9 cellular contexts compared by ENCODE assay signal in the genomic region with DNA sequence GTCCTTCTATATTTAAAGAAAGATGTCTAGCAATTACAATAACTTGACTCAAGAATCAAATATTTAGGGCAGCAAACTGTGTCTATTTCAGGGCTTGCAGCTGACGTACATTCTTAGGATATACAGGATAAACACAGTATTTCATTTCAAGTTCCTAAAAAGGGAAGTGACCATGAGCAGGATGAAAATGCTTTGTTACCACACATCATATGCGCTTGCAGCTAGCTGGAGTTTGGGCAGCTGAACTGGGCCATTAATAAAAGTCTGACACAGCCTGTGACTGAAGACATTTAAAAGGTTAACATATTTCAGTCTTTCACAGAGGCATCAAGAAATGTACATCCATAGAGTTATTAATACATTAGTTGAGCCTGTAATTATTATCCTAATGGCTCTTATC.
DNase-seq lines count a peak whose midpoint lies in the region; ATAC-seq, FAIRE-seq and TF ChIP-seq lines count a peak whose summit lies in the region.
"Had no signal": no experiment of that assay in that cellular context is flagged by ENCODE, and none has a peak within 500 bp of the region (broad histone marks: within the 10 kb centered on the region; RNA-seq: fewer than 3 reads in every experiment).

No MANE protein-coding gene starts in this region.

- ATAC-seq in psoas muscle = peak; percentile 83 to 88 (median 86)
- ATAC-seq in GM19023 (IDR thresholded peaks at IDR 0.05; ENCODE audit: unreplicated experiment) = no peak

- WGBS in psoas muscle, 3 donors = 16 to 31% (median 24%) methylated on average over 2 of the region's 2 CpGs

- intact Hi-C loops in psoas muscle (cut with DNase I) = no loop called here

- no peak for TF ChIP-seq CTCF in psoas muscle (IDR thresholded peaks at IDR 0.05)

- H3K27me3 ChIP-seq in psoas muscle (ENCODE audit: insufficient read depth in 3 of 3, low read length in 2 of 3) = no peaks in the 10 kb centered on the region

- no peak for TF ChIP-seq POLR2A in GM12892 (IDR thresholded peaks at IDR 0.05; ENCODE audit: low read depth, low read length)

- H3K36me3 ChIP-seq in psoas muscle (ENCODE audit: insufficient read depth in 1 of 2, low read depth in 1 of 2) = no peaks in the 10 kb centered on the region
- H3K36me3 ChIP-seq: WERI-Rb-1 had no signal

- DNase-seq in HCEC 1CT (peak; percentile 93), SIG-M5 (lab: John Stamatoyannopoulos, UW) (peak; percentile 52), dedifferentiated amniotic fluid mesenchymal stem cell (ENCODE audit: extremely low spot score) (peak; percentile 71), psoas muscle (no peak), GM12892 (ENCODE audit: insufficient read length) (no peak), NCI-H1930 (lab: John Stamatoyannopoulos, UW) (no peak), A172 (ENCODE audit: low spot score) (no peak)
- DNase-seq: WERI-Rb-1 had no signal

- no peaks in the 10 kb centered on the region for H3K9me3 ChIP-seq in psoas muscle

- H3K4me3 ChIP-seq in psoas muscle = peak overlapping the region; percentile 31

- peak overlapping the region; percentile 77 for H3K27ac ChIP-seq in psoas muscle
- H3K27ac ChIP-seq: WERI-Rb-1 had no signal

- no peak for FAIRE-seq in GM12892 (lab: Jason Lieb, UNC)

- peaks cover 14% of the 10 kb centered on the region for H3K4me1 ChIP-seq in psoas muscle

Comparison
In these comparisons a context has a peak if more than half of its experiments do, and no peak if none do; other contexts are left out.
1. DNase-seq: peak in HCEC 1CT (single experiment), SIG-M5 (single experiment) and dedifferentiated amniotic fluid mesenchymal stem cell (single experiment); none in psoas muscle (0 of 2), GM12892 (single experiment), NCI-H1930 (0 of 2) and A172 (single experiment).